ENCODE assay signal across 12 cellular contexts in the genomic region with DNA sequence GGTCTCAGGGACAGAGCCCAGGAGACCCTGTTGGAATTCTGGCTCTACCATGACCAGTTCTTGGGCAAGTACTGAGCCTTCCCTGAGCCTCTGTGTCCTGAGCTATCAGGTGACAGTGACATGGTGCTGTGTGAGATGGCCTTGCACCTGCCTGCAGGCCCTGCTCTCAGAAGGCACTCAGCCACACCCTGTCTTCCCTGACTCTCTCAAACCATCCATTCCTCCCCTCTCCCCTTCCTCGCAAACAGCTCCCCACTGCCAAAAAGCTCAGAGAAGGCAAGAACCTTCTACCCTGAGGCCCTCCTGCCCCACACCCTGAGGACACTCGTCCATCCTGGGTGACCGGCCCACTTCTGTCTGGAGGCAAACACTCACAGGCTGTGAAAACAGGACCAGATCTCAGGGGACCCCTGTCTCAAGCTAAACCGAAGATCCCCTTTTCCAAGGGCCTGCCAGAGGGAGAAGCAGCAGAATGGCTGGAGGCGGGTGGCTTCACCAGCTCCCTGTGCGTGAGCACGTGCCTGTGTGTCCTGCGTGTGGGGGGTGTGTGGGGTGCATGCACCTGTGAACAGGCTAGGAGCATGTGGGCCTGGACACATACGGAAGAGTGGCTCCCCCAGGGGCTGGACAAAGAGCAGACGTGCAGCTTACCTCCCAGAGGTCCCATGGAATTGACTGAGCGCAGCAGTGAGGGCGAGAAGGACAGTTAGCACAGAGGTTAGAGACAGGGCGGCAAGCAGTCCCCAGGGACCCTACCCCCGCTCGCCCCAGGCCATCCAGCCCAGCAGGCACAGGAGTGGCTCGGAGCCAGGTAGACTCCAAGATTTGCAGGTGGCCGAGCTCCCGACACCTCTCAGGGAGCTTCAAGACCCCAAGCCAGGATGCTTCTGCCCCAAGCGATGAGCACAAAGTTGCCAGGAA. TPM values are rescaled to one million over a fixed set of nuclear protein-coding genes. Genes with fewer than 3 reads are reported as not detected.
DNase-seq lines count a peak whose midpoint lies in the region; ATAC-seq, FAIRE-seq and TF ChIP-seq lines count a peak whose summit lies in the region.
"Had no signal": no experiment of that assay in that cellular context is flagged by ENCODE, and none has a peak within 500 bp of the region (broad histone marks: within the 10 kb centered on the region; RNA-seq: fewer than 3 reads in every experiment).

No MANE protein-coding gene starts in this region.

- no peak overlapping the region for H3K4me2 ChIP-seq in HepG2 (ENCODE audit: low read depth, low read length)

- TF ChIP-seq CTCF in liver (IDR thresholded peaks at IDR 0.05; ENCODE audit: low read depth, low read length, missing input control) (no peak), HepG2 (CRISPR knock-in tag; IDR thresholded peaks at IDR 0.05) (no peak), tibial nerve (IDR thresholded peaks at IDR 0.05) (no peak)
- TF ChIP-seq CTCF in activated CD8-positive, alpha-beta T cell treated with anti-CD3 and anti-CD28 coated beads for 36 hours (IDR thresholded peaks at IDR 0.05) = no peak

- no peak overlapping the region for H2AFZ ChIP-seq in HepG2 (ENCODE audit: low read length)

- BruUV-seq in HepG2 (replicated peaks; lab: Mats Ljungman, UMichigan) = no TSS peak

- H3K4me1 Mint-ChIP-seq in activated CD8-positive, alpha-beta T cell treated with anti-CD3 and anti-CD28 coated beads for 36 hours (ENCODE audit: low read depth) = peaks cover 2% of the 10 kb centered on the region

- H3K36me3 ChIP-seq in liver (ENCODE audit: control insufficient read depth in 4 of 4, insufficient read depth in 3 of 4, low read depth in 1 of 4, low read length in 3 of 4) (peaks cover 0 to 5% (median 1%) of the 10 kb centered on the region in 4 donors), HepG2 (replicated peaks in 1 of 2; ENCODE audit: control insufficient read depth in 1 of 2, insufficient read depth in 2 of 2, low read length in 2 of 2) (no peaks in the 10 kb centered on the region), tibial nerve (peaks cover 0 to 92% (median 0%) of the 10 kb centered on the region in 3 donors)

- no peak overlapping the region for H3K9ac ChIP-seq in liver (ENCODE audit: low read depth in 1 of 2, low read length in 2 of 2)
- no peak overlapping the region for H3K9ac ChIP-seq in HepG2 (ENCODE audit: insufficient read depth, low read depth, low read length)

- CTCF ChIA-PET in HepG2 (lab: Yijun Ruan, JAX; ENCODE audit: low intra/inter-chr PET ratio, low total read pairs) = no interaction called here
- CTCF ChIA-PET in activated CD8-positive, alpha-beta T cell treated with anti-CD3 and anti-CD28 coated beads for 36 hours (lab: Charles Lee) = interaction anchor here (2.8 kb wide), 1 partner anchor 15 kb away, joined by 12 read pairs; no protein-coding TSS in a partner anchor

- H3K36me3 Mint-ChIP-seq in activated CD8-positive, alpha-beta T cell treated with anti-CD3 and anti-CD28 coated beads for 36 hours (ENCODE audit: low read depth) = peaks cover 10% of the 10 kb centered on the region

- TF ChIP-seq RAD21 in liver (IDR thresholded peaks at IDR 0.05) (no peak), HepG2 (CRISPR knock-in tag; IDR thresholded peaks at IDR 0.05) (no peak)

- peak overlapping the region; percentile 25 for H3K27ac Mint-ChIP-seq in activated CD8-positive, alpha-beta T cell treated with anti-CD3 and anti-CD28 coated beads for 36 hours

- FAIRE-seq in HepG2 (lab: Jason Lieb, UNC) = no peak

- H3K27me3 ChIP-seq in liver (ENCODE audit: control insufficient read depth in 4 of 4, insufficient read depth in 4 of 4, low read length in 3 of 4) (no peaks in the 10 kb centered on the region), HepG2 (ENCODE audit: control insufficient read depth in 1 of 2, insufficient read depth in 2 of 2, low read length in 2 of 2) (peaks cover 0 to 3% of the 10 kb centered on the region in 2 experiments; a peak in 2 of 5 replicates), layer of hippocampus (ENCODE audit: control insufficient read depth, insufficient read depth, low read length) (no peaks in the 10 kb centered on the region), tibial nerve (no peaks in the 10 kb centered on the region)

- ATAC-seq in HepG2 (no peak), HG03139 (IDR thresholded peaks at IDR 0.05; ENCODE audit: unreplicated experiment) (no peak), GM19397 (IDR thresholded peaks at IDR 0.05; ENCODE audit: unreplicated experiment) (no peak)
- ATAC-seq in activated CD8-positive, alpha-beta T cell treated with anti-CD3 and anti-CD28 coated beads for 36 hours = no peak

- H3K27ac ChIP-seq in liver (ENCODE audit: low read depth in 1 of 2, low read length in 2 of 2) = peak overlapping the region; percentile 18 to 69
- H3K27ac ChIP-seq in HepG2 (ENCODE audit: extremely low read length, insufficient read depth, low read length) = no peak overlapping the region
- peak overlapping the region; percentile 89 for H3K27ac ChIP-seq in layer of hippocampus (ENCODE audit: low read depth, low read length)
- H3K27ac ChIP-seq in tibial nerve = peak overlapping the region in 3 of 4 donors; percentile 65 to 73 (median 69)
- H3K27ac ChIP-seq: coronary artery had no signal

- in situ Hi-C loops in HepG2 (cut with HindIII; ENCODE audit: extremely low pct_ligation_motif_present, low pct_unique_long_range_greater_than_20kb) = no loop called here

- H3K27me3 Mint-ChIP-seq in activated CD8-positive, alpha-beta T cell treated with anti-CD3 and anti-CD28 coated beads for 36 hours = no peaks in the 10 kb centered on the region

- 93% methylated on average over 19 of the region's 19 CpGs for WGBS in liver
- WGBS in HepG2 (ENCODE audit: low lambda C conversion rate) = 73% methylated on average over 16 of the region's 19 CpGs
- WGBS in tibial nerve, 2 donors = 83 to 90% methylated on average over 19 of the region's 19 CpGs

- H3K4me1 ChIP-seq in liver (ENCODE audit: control insufficient read depth in 4 of 4, insufficient read depth in 4 of 4, low read length in 3 of 4) (peaks cover 10 to 19% (median 13%) of the 10 kb centered on the region in 4 donors), HepG2 (ENCODE audit: insufficient read depth, low read length) (peaks cover 12% of the 10 kb centered on the region), tibial nerve (peaks cover 0 to 37% (median 6%) of the 10 kb centered on the region in 4 donors)

- DNase-seq in HepG2 (ENCODE audit: low spot score) (no peak), tibial nerve (ENCODE audit: low spot score in 2 of 2) (no peak), NCI-H1694 (lab: John Stamatoyannopoulos, UW) (no peak)
- DNase-seq in activated CD8-positive, alpha-beta T cell treated with anti-CD3 and anti-CD28 coated beads for 36 hours = peak; percentile 2
- DNase-seq: NCI-H446 treated with DMSO at 0.1 percent for 48 hours, retina, RPMI8226 had no signal

- POLR2A ChIA-PET in HepG2 (lab: Yijun Ruan, JAX) = no interaction called here
- POLR2A ChIA-PET in activated CD8-positive, alpha-beta T cell treated with anti-CD3 and anti-CD28 coated beads for 36 hours (lab: Charles Lee) = interaction anchor here (0.5 to 2.4 kb wide), 2 partner anchors 11 to 519 kb away, joined by 4 to 7 read pairs; no protein-coding TSS in a partner anchor

- H3K9me3 ChIP-seq in liver (ENCODE audit: control insufficient read depth in 4 of 4, low read length in 3 of 4) = no peaks in the 10 kb centered on the region
- no peaks in the 10 kb centered on the region for H3K9me3 ChIP-seq in HepG2 (ENCODE audit: low read length)
- H3K9me3 ChIP-seq in tibial nerve = no peaks in the 10 kb centered on the region

- H3K9me3 Mint-ChIP-seq in activated CD8-positive, alpha-beta T cell treated with anti-CD3 and anti-CD28 coated beads for 36 hours = no peaks in the 10 kb centered on the region

- no peaks in the 10 kb centered on the region for H4K20me1 ChIP-seq in HepG2 (ENCODE audit: insufficient read depth, low read length)

- H3K4me3 Mint-ChIP-seq in activated CD8-positive, alpha-beta T cell treated with anti-CD3 and anti-CD28 coated beads for 36 hours = no peak overlapping the region

- no peaks in the 10 kb centered on the region for H3K79me2 ChIP-seq in HepG2 (ENCODE audit: insufficient read depth, low read length)

- intact Hi-C loops in HepG2 (cut with micrococcal nuclease; ENCODE audit: unreplicated experiment) = no loop called here
- intact Hi-C loops in activated CD8-positive, alpha-beta T cell treated with anti-CD3 and anti-CD28 coated beads for 36 hours (cut with micrococcal nuclease) = no loop called here

- TF ChIP-seq POLR2A in HepG2 (IDR thresholded peaks at IDR 0.05; ENCODE audit: insufficient read depth in 1 of 2, low read depth in 2 of 2, low read length in 2 of 2) (no peak), tibial nerve (IDR thresholded peaks at IDR 0.05) (no peak)

- TF ChIP-seq EP300 in HepG2 (IDR thresholded peaks at IDR 0.05; ENCODE audit: low read depth in 2 of 2, low read length in 2 of 2) (no peak), HepG2 (CRISPR knock-in tag; IDR thresholded peaks at IDR 0.05; ENCODE audit: borderline replicate concordance) (no peak), tibial nerve (IDR thresholded peaks at IDR 0.05) (no peak)

- H3K4me3 ChIP-seq in liver (ENCODE audit: low read depth in 1 of 3, low read length in 3 of 3) (no peak overlapping the region), HepG2 (replicated peaks in 1 of 3; ENCODE audit: insufficient read depth in 1 of 3, low read depth in 2 of 3, low read length in 3 of 3) (no peak overlapping the region), tibial nerve (no peak overlapping the region)
- H3K4me3 ChIP-seq: coronary artery had no signal

RNA-seq across cellular contexts. Expression of gene BIN1, which starts 53.9 kb away (rescaled TPM):
- total RNA-seq in liver = 10 to 100 TPM; 16.7 to 21.5 TPM
- polyA plus RNA-seq in liver = 10 to 100 TPM; 13.3 TPM
- 0.93 and 0.98 TPM in 2 replicates for total RNA-seq in HepG2 (2016; rRNA removed; fragmentation: Illumina TruSeq; extraction: Trizol)
- total RNA-seq in HepG2 (2016; cell fraction: cytosol; rRNA removed; fragmentation: Illumina TruSeq; extraction: Trizol; ENCODE audit: low read depth) = 0.61 and 1.1 TPM in 2 replicates
- 0.58 and 0.97 TPM in 2 replicates for total RNA-seq in HepG2 (2016; cell fraction: insoluble cytoplasmic fraction; rRNA removed; fragmentation: Illumina TruSeq; extraction: Trizol)
- total RNA-seq in HepG2 (2016; cell fraction: membrane; rRNA removed; fragmentation: Illumina TruSeq; extraction: Trizol) = 1.2 TPM in 2 replicates
- total RNA-seq in HepG2 (2016; cell fraction: nucleus; rRNA removed; fragmentation: Illumina TruSeq; extraction: Trizol) = 0.28 and 0.41 TPM in 2 replicates
- polyA plus RNA-seq in HepG2 (2011; rRNA removed) = 0.51 and 1.2 TPM in 2 replicates
- polyA plus RNA-seq in HepG2 (2011; cell fraction: cytosol; rRNA removed) = 0.42 and 1.3 TPM in 2 replicates
- 1.2 and 2.2 TPM in 2 replicates for polyA plus RNA-seq in HepG2 (2011; cell fraction: nucleus; rRNA removed)
- 1.3 and 1.6 TPM in 2 replicates for polyA plus RNA-seq in HepG2 (2012)
- polyA plus RNA-seq in HepG2 (2016; cell fraction: cytosol; fragmentation: Illumina TruSeq; extraction: Trizol; ENCODE audit: low read depth) = 0.84 and 1.2 TPM in 2 replicates
- polyA plus RNA-seq in HepG2 (2016; cell fraction: insoluble cytoplasmic fraction; fragmentation: Illumina TruSeq; extraction: Trizol; ENCODE audit: low read depth) = 1.0 and 1.9 TPM in 2 replicates
- polyA plus RNA-seq in HepG2 (2016; cell fraction: membrane; fragmentation: Illumina TruSeq; extraction: Trizol; ENCODE audit: low read depth) = 0.97 and 1.1 TPM in 2 replicates
- 0.85 and 0.91 TPM in 2 replicates for polyA plus RNA-seq in HepG2 (2016; cell fraction: nucleus; fragmentation: Illumina TruSeq; extraction: Trizol; ENCODE audit: insufficient read depth, low read depth)
- polyA minus RNA-seq in HepG2 (2011; rRNA and poly(A)+ RNA removed; ENCODE audit: low replicate concordance) = 0.84 and 28.9 TPM in 2 replicates
- 0.59 and 0.79 TPM in 2 replicates for polyA minus RNA-seq in HepG2 (2011; cell fraction: cytosol; rRNA and poly(A)+ RNA removed)
- polyA minus RNA-seq in HepG2 (2011; cell fraction: nucleus; rRNA and poly(A)+ RNA removed) = 0.50 and 0.90 TPM in 2 replicates
- 100 to 1,000 TPM in 1 of 2 experiments, 10 to 100 TPM in 1; 95.2 to 102 TPM for total RNA-seq in activated CD8-positive, alpha-beta T cell treated with anti-CD3 and anti-CD28 coated beads for 36 hours
- total RNA-seq in tibial nerve = 100 to 1,000 TPM in 2 of 4 donors, 10 to 100 TPM in 2; 95.7 to 146 (median 98.8) TPM

Comparison
In these comparisons a context has a peak if more than half of its experiments do, and no peak if none do; other contexts are left out.
1. RNA of gene BIN1, which starts 53.9 kb away (total RNA-seq): 95.2 to 102 TPM in activated CD8-positive, alpha-beta T cell treated with anti-CD3 and anti-CD28 coated beads for 36 hours, 95.7 to 146 TPM in tibial nerve and 16.7 to 21.5 TPM in liver; 0.28 to 1.2 TPM in HepG2; every median in the first group is over 4 times any median in the second.